8 cellular contexts compared by ENCODE assay signal in genomic region chr20:10034717-10035571, GRCh38. TPM values are rescaled to one million over a fixed set of nuclear protein-coding genes. Genes with fewer than 3 reads are reported as not detected.
A peak's percentile ranks its signal among the peaks of the same experiment; 100 is the strongest.
DNase-seq lines count a peak whose midpoint lies in the region; ATAC-seq, FAIRE-seq and TF ChIP-seq lines count a peak whose summit lies in the region.

ANKEF1 (plus strand) TSS chr20:10034987; CDS start chr20:10038302, 3,315 bp downstream.

- H3K4me1 Mint-ChIP-seq in activated CD4-positive, alpha-beta memory T cell treated with anti-CD3 and anti-CD28 coated beads, Interleukin-2, amount 10 ng/mL, durations not matched to agents 7 days and 5 days: peaks cover 11% of the 10 kb centered on the region

- H3K27me3 Mint-ChIP-seq in activated CD4-positive, alpha-beta memory T cell treated with anti-CD3 and anti-CD28 coated beads, Interleukin-2, amount 10 ng/mL, durations not matched to agents 7 days and 5 days: peaks cover 7% of the 10 kb centered on the region

- peak within 1 kb of the TSS; percentile 68 for H3K4me3 ChIP-seq in lung

- CTCF ChIA-PET in activated CD4-positive, alpha-beta memory T cell treated with anti-CD3 and anti-CD28 coated beads, Interleukin-2, amount 10 ng/mL, durations not matched to agents 7 days and 5 days (lab: Charles Lee): interaction anchor here (0.8 to 1.6 kb wide), 3 partner anchors 10 to 400 kb away, joined by 3 to 5 read pairs (median 4); no protein-coding TSS in a partner anchor

- H3K4me3 Mint-ChIP-seq in activated CD4-positive, alpha-beta memory T cell treated with anti-CD3 and anti-CD28 coated beads, Interleukin-2, amount 10 ng/mL, durations not matched to agents 7 days and 5 days: peak within 1 kb of the TSS; percentile 67

- peak; percentile 95 for ATAC-seq in HG03442 (IDR thresholded peaks at IDR 0.05; ENCODE audit: unreplicated experiment)
- peak; percentile 99 for ATAC-seq in lung (ENCODE audit: insufficient read depth, low FRiP score)

- peaks cover 2% of the 10 kb centered on the region for H3K36me3 Mint-ChIP-seq in activated CD4-positive, alpha-beta memory T cell treated with anti-CD3 and anti-CD28 coated beads, Interleukin-2, amount 10 ng/mL, durations not matched to agents 7 days and 5 days (ENCODE audit: low read depth)

- peaks cover 0 to 2% of the 10 kb centered on the region in 2 donors for H3K36me3 ChIP-seq in lung (ENCODE audit: control insufficient read depth in 2 of 2, insufficient read depth in 2 of 2, low read length in 2 of 2)

- POLR2A ChIA-PET in activated CD4-positive, alpha-beta memory T cell treated with anti-CD3 and anti-CD28 coated beads, Interleukin-2, amount 10 ng/mL, durations not matched to agents 7 days and 5 days (lab: Charles Lee): interaction anchor here (1.1 kb wide), 1 partner anchor 399 kb away, joined by 4 read pairs; the partner anchor contains the start of gene MKKS

- no peak for TF ChIP-seq CTCF in lung (IDR thresholded peaks at IDR 0.05; ENCODE audit: control extremely low read depth, extremely low read depth)

- H3K27me3 ChIP-seq in lung (ENCODE audit: control insufficient read depth, insufficient read depth): no peaks in the 10 kb centered on the region

- H3K27ac Mint-ChIP-seq in activated CD4-positive, alpha-beta memory T cell treated with anti-CD3 and anti-CD28 coated beads, Interleukin-2, amount 10 ng/mL, durations not matched to agents 7 days and 5 days: peak within 1 kb of the TSS; percentile 47

- peak within 1 kb of the TSS in 1 of 2 donors; percentile 95 for H3K27ac ChIP-seq in lung (ENCODE audit: low read depth in 1 of 2, low read length in 1 of 2)

- DNase-seq in AG20443 (ENCODE audit: low spot score): peak; percentile 89
- DNase-seq in GM19239 (ENCODE audit: insufficient read length, low spot score): peak; percentile 61
- peak; percentile 63 for DNase-seq in NCI-H460 (ENCODE audit: extremely low read depth, low read depth)
- peak; percentile 87 for DNase-seq in activated CD4-positive, alpha-beta memory T cell treated with anti-CD3 and anti-CD28 coated beads, Interleukin-2, amount 10 ng/mL, durations not matched to agents 7 days and 5 days
- DNase-seq in effector CD8-positive, alpha-beta T cell (lab: John Stamatoyannopoulos, UW): peak; percentile 59
- DNase-seq in lung (ENCODE audit: low spot score): peak; percentile 85
- DNase-seq in stimulated activated CD4-positive, alpha-beta T cell treated with anti-CD3 and anti-CD28 coated beads, TNF-alpha, amount 100 ng/mL, for 4 hours (ENCODE audit: low read depth in 3 of 3): peak; percentile 38 to 57 (median 44)

- H3K4me1 ChIP-seq in lung (ENCODE audit: control insufficient read depth in 2 of 2, insufficient read depth in 2 of 2, low read length in 2 of 2): peaks cover 0 to 3% of the 10 kb centered on the region in 2 donors

- no peaks in the 10 kb centered on the region for H3K9me3 ChIP-seq in lung (ENCODE audit: control insufficient read depth in 2 of 2, insufficient read depth in 1 of 2, low read length in 1 of 2)

- WGBS in lung, 2 donors: 2 to 3% methylated on average over 40 to 65 of the region's 65 CpGs

- H3K9me3 Mint-ChIP-seq in activated CD4-positive, alpha-beta memory T cell treated with anti-CD3 and anti-CD28 coated beads, Interleukin-2, amount 10 ng/mL, durations not matched to agents 7 days and 5 days: no peaks in the 10 kb centered on the region

- FAIRE-seq in GM19239 (lab: Jason Lieb, UNC): no peak

RNA-seq across cellular contexts. Expression of gene ANKEF1, which starts in this region (rescaled TPM):
- 5.3 and 5.6 TPM in 2 replicates for total RNA-seq in NCI-H460 (2014; rRNA removed; shearing (Covaris generic))
- polyA plus RNA-seq in NCI-H460 (2014; cell fraction: nucleus; rRNA removed): 2.6 and 4.0 TPM in 2 replicates
- total RNA-seq in activated CD4-positive, alpha-beta memory T cell treated with anti-CD3 and anti-CD28 coated beads, Interleukin-2, amount 10 ng/mL, durations not matched to agents 7 days and 5 days: 1 to 10 TPM; 5.4 to 5.5 TPM
- total RNA-seq in lung: 1 to 10 TPM; 7.9 to 8.4 TPM
- polyA plus RNA-seq in lung: 1 to 10 TPM; 2.0 to 3.4 TPM
